ENCODE assay signal across 1 cellular context in genomic region chr2:180607501-180608060, GRCh38.
TF ChIP-seq lines count a peak whose summit lies in the region.

No MANE protein-coding gene starts in this region.

TF ChIP-seq in HepG2, 621 proteins besides CTCF, POLR2A, EP300 and RAD21 (continued from another document and continues in another):
- TF ChIP-seq PAXIP1 (CRISPR knock-in tag; conservative IDR thresholded peaks at IDR 0.05) (peak; percentile 41; the same call in 1 of the 2 replicates), SIN3A (IDR thresholded peaks at IDR 0.05; ENCODE audit: borderline replicate concordance, low read depth, low read length) (peak; percentile 79; the same call in 1 of the 2 replicates), HNF4A (CRISPR knock-in tag; IDR thresholded peaks at IDR 0.05) (peak; percentile 86), SOX13 (IDR thresholded peaks at IDR 0.05) (peak; percentile 65; the same call in 1 of the 2 replicates), SOX13 (CRISPR knock-in tag; conservative IDR thresholded peaks at IDR 0.05 in 1 of 2, IDR thresholded peaks at IDR 0.05 in 1 of 2) (peak in 1 of 2 experiments; percentile 85; a peak in 2 of 4 replicates), GABPA (IDR thresholded peaks at IDR 0.05; ENCODE audit: low read depth, low read length) (no peak), GABPA (CRISPR knock-in tag; IDR thresholded peaks at IDR 0.05; ENCODE audit: low read depth) (0 out of 2 replicates have a peak, but pooled peaks have one; percentile 10), ZNF557 (CRISPR knock-in tag; IDR thresholded peaks at IDR 0.05) (no peak), MZF1 (CRISPR knock-in tag; IDR thresholded peaks at IDR 0.05; ENCODE audit: borderline replicate concordance) (no peak), ZMYM4 (CRISPR knock-in tag; IDR thresholded peaks at IDR 0.05) (peak; percentile 23; the same call in 1 of the 2 replicates), SALL1 (CRISPR knock-in tag; IDR thresholded peaks at IDR 0.05) (peak; percentile 56; the same call in 1 of the 2 replicates), HNRNPLL (IDR thresholded peaks at IDR 0.05; ENCODE audit: low read depth, low read length, poor library complexity, severe bottlenecking) (no peak), NR2F2 (IDR thresholded peaks at IDR 0.05; ENCODE audit: borderline replicate concordance, low read depth) (peak; percentile 74), ZSCAN9 (CRISPR knock-in tag; IDR thresholded peaks at IDR 0.05; ENCODE audit: borderline replicate concordance) (no peak), RBAK (CRISPR knock-in tag; IDR thresholded peaks at IDR 0.05) (no peak), ZFP41 (CRISPR knock-in tag; IDR thresholded peaks at IDR 0.05; ENCODE audit: borderline replicate concordance) (no peak), ZSCAN22 (CRISPR knock-in tag; IDR thresholded peaks at IDR 0.05) (no peak), ZBTB20 (CRISPR knock-in tag; IDR thresholded peaks at IDR 0.05; ENCODE audit: borderline replicate concordance, low read depth) (peak; percentile 35; the same call in 1 of the 2 replicates), CEBPB (IDR thresholded peaks at IDR 0.05; ENCODE audit: borderline replicate concordance, low read depth, low read length) (peak; percentile 31; the same call in 1 of the 2 replicates), TBX3 (IDR thresholded peaks at IDR 0.05; ENCODE audit: borderline replicate concordance) (0 out of 2 replicates have a peak, but pooled peaks have one; percentile 33), SMAD3 (CRISPR knock-in tag; IDR thresholded peaks at IDR 0.05) (0 out of 2 replicates have a peak, but pooled peaks have one; percentile 39), TGIF2 (CRISPR knock-in tag; IDR thresholded peaks at IDR 0.05) (peak; percentile 78; the same call in 1 of the 2 replicates), RXRB (CRISPR knock-in tag; IDR thresholded peaks at IDR 0.05; ENCODE audit: borderline replicate concordance) (peak; percentile 41; the same call in 1 of the 2 replicates), TFE3 (CRISPR knock-in tag; IDR thresholded peaks at IDR 0.05) (peak; percentile 43; the same call in 1 of the 2 replicates), GATAD2A (CRISPR knock-in tag; IDR thresholded peaks at IDR 0.05) (peak; percentile 59; the same call in 1 of the 2 replicates), HDAC2 (CRISPR knock-in tag; IDR thresholded peaks at IDR 0.05) (peak; percentile 62; the same call in 1 of the 2 replicates), AHDC1 (CRISPR knock-in tag; IDR thresholded peaks at IDR 0.05; ENCODE audit: borderline replicate concordance) (no peak), THAP9 (CRISPR knock-in tag; IDR thresholded peaks at IDR 0.05; ENCODE audit: borderline replicate concordance) (no peak)
- TF ChIP-seq, protein P1, sequence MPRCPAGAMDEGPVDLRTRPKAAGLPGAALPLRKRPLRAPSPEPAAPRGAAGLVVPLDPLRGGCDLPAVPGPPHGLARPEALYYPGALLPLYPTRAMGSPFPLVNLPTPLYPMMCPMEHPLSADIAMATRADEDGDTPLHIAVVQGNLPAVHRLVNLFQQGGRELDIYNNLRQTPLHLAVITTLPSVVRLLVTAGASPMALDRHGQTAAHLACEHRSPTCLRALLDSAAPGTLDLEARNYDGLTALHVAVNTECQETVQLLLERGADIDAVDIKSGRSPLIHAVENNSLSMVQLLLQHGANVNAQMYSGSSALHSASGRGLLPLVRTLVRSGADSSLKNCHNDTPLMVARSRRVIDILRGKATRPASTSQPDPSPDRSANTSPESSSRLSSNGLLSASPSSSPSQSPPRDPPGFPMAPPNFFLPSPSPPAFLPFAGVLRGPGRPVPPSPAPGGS (CRISPR knock-in tag; IDR thresholded peaks at IDR 0.05): no peak
- TF ChIP-seq, protein P2, sequence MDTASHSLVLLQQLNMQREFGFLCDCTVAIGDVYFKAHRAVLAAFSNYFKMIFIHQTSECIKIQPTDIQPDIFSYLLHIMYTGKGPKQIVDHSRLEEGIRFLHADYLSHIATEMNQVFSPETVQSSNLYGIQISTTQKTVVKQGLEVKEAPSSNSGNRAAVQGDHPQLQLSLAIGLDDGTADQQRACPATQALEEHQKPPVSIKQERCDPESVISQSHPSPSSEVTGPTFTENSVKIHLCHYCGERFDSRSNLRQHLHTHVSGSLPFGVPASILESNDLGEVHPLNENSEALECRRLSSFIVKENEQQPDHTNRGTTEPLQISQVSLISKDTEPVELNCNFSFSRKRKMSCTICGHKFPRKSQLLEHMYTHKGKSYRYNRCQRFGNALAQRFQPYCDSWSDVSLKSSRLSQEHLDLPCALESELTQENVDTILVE (CRISPR knock-in tag; IDR thresholded peaks at IDR 0.05): no peak
